24 cellular contexts compared by ENCODE assay signal in genomic region chr12:43891856-43892574, GRCh38. TPM values are rescaled to one million over a fixed set of nuclear protein-coding genes. Genes with fewer than 3 reads are reported as not detected.
A peak's percentile ranks its signal among the peaks of the same experiment; 100 is the strongest.
DNase-seq lines count a peak whose midpoint lies in the region; ATAC-seq and TF ChIP-seq lines count a peak whose summit lies in the region.
"Had no signal": no experiment of that assay in that cellular context is flagged by ENCODE, and none has a peak within 500 bp of the region (broad histone marks: within the 10 kb centered on the region; RNA-seq: fewer than 3 reads in every experiment).

No MANE protein-coding gene starts in this region.

- ATAC-seq in foreskin keratinocyte (peak; percentile 31), GM18502 (IDR thresholded peaks at IDR 0.05; ENCODE audit: poor library complexity, unreplicated experiment) (no peak), HG03354 (IDR thresholded peaks at IDR 0.05; ENCODE audit: poor library complexity, severe bottlenecking, unreplicated experiment) (no peak)
- ATAC-seq: HCT116 had no signal

- H3K27ac ChIP-seq in RWPE1 (no peak overlapping the region), foreskin keratinocyte (no peak overlapping the region)
- H3K27ac ChIP-seq: 22Rv1, C4-2B, GM23248, KMS-11 had no signal

- POLR2A ChIA-PET in RWPE1 (lab: Yijun Ruan, JAX; ENCODE audit: low non-redundant PET) = no interaction called here

- CTCF ChIA-PET in RWPE1 (lab: Yijun Ruan, JAX) = interaction anchor here (0.6 kb wide), 1 partner anchor 29 kb away, joined by 3 read pairs; no protein-coding TSS in a partner anchor

- no peaks in the 10 kb centered on the region for H3K27me3 ChIP-seq in foreskin keratinocyte
- H3K27me3 ChIP-seq: MG63 had no signal

- no peak overlapping the region for H3K4me3 ChIP-seq in retinal pigment epithelial cell (ENCODE audit: low read length)
- H3K4me3 ChIP-seq: GM23248, MG63 had no signal

- DNase-seq in DMS 273 (lab: John Stamatoyannopoulos, UW; ENCODE audit: unreplicated experiment) (peak; percentile 33), DMS 273 treated with DMSO at 0.1 percent for 48 hours (lab: John Stamatoyannopoulos, UW) (no peak), RWPE1 (ENCODE audit: low spot score) (peak; percentile 19), foreskin keratinocyte (no peak), retinal pigment epithelial cell (ENCODE audit: low read depth) (peak; percentile 54), SW480 (ENCODE audit: low spot score) (no peak)
- DNase-seq: AML-193, GDM1, GM23248, MG63, NCI-H1048, NCI-H146, NCI-H2081, NCI-H2171 treated with DMSO at 0.1 percent for 48 hours, NCI-H446 treated with DMSO at 0.1 percent for 48 hours, NCI-H748 treated with DMSO at 0.1 percent for 48 hours, SHP77, SK-N-SH had no signal

- TF ChIP-seq CTCF in RWPE1 (conservative IDR thresholded peaks at IDR 0.05; ENCODE audit: low read depth) = no peak
- TF ChIP-seq CTCF in foreskin keratinocyte (conservative IDR thresholded peaks at IDR 0.05) = no peak
- TF ChIP-seq CTCF in retinal pigment epithelial cell (conservative IDR thresholded peaks at IDR 0.05; ENCODE audit: low read depth, low read length) = no peak

- no peaks in the 10 kb centered on the region for H3K4me1 ChIP-seq in foreskin keratinocyte

RNA-seq across cellular contexts. Expression of gene TMEM117, which starts 56.1 kb away (rescaled TPM):
- 5.9 and 6.9 TPM in 2 replicates for total RNA-seq in foreskin keratinocyte
- 3.6 and 4.2 TPM in 2 replicates for polyA plus RNA-seq in foreskin keratinocyte

Comparison
In these comparisons a context has a peak if more than half of its experiments do, and no peak if none do; other contexts are left out.
1. DNase-seq: peak in DMS 273 (single experiment), RWPE1 (single experiment) and retinal pigment epithelial cell (single experiment); none in DMS 273 treated with DMSO at 0.1 percent for 48 hours (single experiment), foreskin keratinocyte (0 of 2) and SW480 (single experiment).